11 cellular contexts compared by ENCODE assay signal in the genomic region with DNA sequence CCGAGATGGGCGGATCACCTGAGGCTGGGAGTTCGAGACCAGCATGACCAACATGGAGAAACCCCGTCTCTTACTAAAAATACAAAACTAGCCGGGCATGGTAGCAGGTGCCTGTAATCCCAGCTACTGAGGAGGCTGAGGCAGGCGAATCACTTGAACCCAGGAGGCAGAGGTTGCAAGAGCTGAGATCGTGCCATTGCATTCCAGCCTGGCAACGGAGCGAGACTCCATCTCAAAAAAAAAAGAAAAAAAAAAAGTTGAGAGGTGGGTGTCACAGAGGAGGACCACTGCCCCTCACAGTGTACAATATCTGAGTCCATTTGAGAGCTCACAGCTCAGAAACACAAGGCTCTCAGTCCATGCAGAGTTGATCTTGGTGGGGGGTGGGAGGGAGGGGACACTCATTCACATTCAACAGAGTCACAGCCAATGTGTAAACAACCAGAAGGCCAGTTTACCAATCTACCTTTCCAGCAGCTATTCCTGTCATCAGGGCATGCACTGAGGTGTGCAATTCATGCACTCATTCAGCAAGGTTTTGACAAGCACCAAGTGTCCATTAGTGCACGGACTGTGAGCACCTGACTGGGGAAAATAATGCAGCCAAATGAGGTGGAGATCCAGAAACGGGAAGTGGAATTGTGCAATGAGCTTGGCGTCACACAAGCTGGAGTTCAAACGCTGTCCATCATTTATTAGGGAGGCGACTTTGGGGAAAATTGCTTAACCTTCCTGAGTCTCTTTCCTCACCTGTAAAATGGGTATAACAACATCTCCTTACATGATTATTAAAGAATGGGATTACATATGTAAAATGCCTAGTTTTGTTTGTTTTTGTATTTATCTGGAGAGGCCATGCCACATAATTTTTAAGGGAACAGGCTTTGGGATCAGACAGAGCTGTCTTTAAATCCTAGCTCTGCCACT. TPM values are rescaled to one million over a fixed set of nuclear protein-coding genes. Genes with fewer than 3 reads are reported as not detected.
DNase-seq lines count a peak whose midpoint lies in the region; ATAC-seq and TF ChIP-seq lines count a peak whose summit lies in the region.
"Had no signal": no experiment of that assay in that cellular context is flagged by ENCODE, and none has a peak within 500 bp of the region (broad histone marks: within the 10 kb centered on the region; RNA-seq: fewer than 3 reads in every experiment).

No MANE protein-coding gene starts in this region.

- peak overlapping the region; percentile 67 for H3K27ac Mint-ChIP-seq in progenitor cell of endocrine pancreas

- no peaks in the 10 kb centered on the region for H3K36me3 Mint-ChIP-seq in progenitor cell of endocrine pancreas (ENCODE audit: insufficient read depth)

- no peak for TF ChIP-seq CTCF in progenitor cell of endocrine pancreas (IDR thresholded peaks at IDR 0.05; ENCODE audit: unreplicated experiment)

- H3K4me3 Mint-ChIP-seq in progenitor cell of endocrine pancreas (ENCODE audit: low read depth), result no peak overlapping the region

- H3K27me3 Mint-ChIP-seq in progenitor cell of endocrine pancreas, result no peaks in the 10 kb centered on the region

- DNase-seq in NCI-H146 (lab: John Stamatoyannopoulos, UW) (peak; percentile 25), NCI-H146 treated with DMSO at 0.1 percent for 48 hours (lab: John Stamatoyannopoulos, UW; ENCODE audit: unreplicated experiment) (no peak), NCI-H526 (lab: John Stamatoyannopoulos, UW) (peak; percentile 36 to 70), dermis microvascular lymphatic vessel endothelial cell (ENCODE audit: low read depth in 2 of 2) (peak; percentile 28 to 86), progenitor cell of endocrine pancreas (ENCODE audit: low spot score, unreplicated experiment) (no peak), amniotic stem cell (lab: John Stamatoyannopoulos, UW) (no peak)
- DNase-seq: activated CD4-positive, alpha-beta T cell treated with anti-CD3 and anti-CD28 coated beads, Interleukin-2, amount 50 U/mL, for 4 hours; heart left ventricle; uterus had no signal

- H3K9me3 Mint-ChIP-seq in progenitor cell of endocrine pancreas (ENCODE audit: low read depth), result no peaks in the 10 kb centered on the region

- H3K4me1 Mint-ChIP-seq in progenitor cell of endocrine pancreas (ENCODE audit: low read depth), result peaks cover 17% of the 10 kb centered on the region

- ATAC-seq in GM19351 (IDR thresholded peaks at IDR 0.05; ENCODE audit: unreplicated experiment) (no peak), GM18861 (IDR thresholded peaks at IDR 0.05; ENCODE audit: unreplicated experiment) (no peak)
- ATAC-seq: heart left ventricle had no signal

RNA-seq across cellular contexts. Expression of gene EIF5, which starts 4.4 kb away (rescaled TPM):
- total RNA-seq in dermis microvascular lymphatic vessel endothelial cell (78.9 and 79.6 TPM in 2 replicates), progenitor cell of endocrine pancreas (362 and 384 TPM in 2 replicates)

RNA-seq across cellular contexts. Expression of gene MARK3, which starts 55.5 kb away (rescaled TPM):
- total RNA-seq in dermis microvascular lymphatic vessel endothelial cell (40.4 and 49.2 TPM in 2 replicates), progenitor cell of endocrine pancreas (125 and 138 TPM in 2 replicates)

Comparison
In these comparisons a context has a peak if more than half of its experiments do, and no peak if none do; other contexts are left out.
1. DNase-seq: peak in NCI-H146 (single experiment), NCI-H526 (2 of 2) and dermis microvascular lymphatic vessel endothelial cell (2 of 2); none in NCI-H146 treated with DMSO at 0.1 percent for 48 hours (single experiment), progenitor cell of endocrine pancreas (single experiment) and amniotic stem cell (single experiment).